In genomic region chr1:18907914-18908845, GRCh38 we compare ENCODE assay signal across 1 cellular context.
A peak's percentile ranks its signal among the peaks of the same experiment; 100 is the strongest.
TF ChIP-seq lines count a peak whose summit lies in the region.

No MANE protein-coding gene starts in this region.

TF ChIP-seq in K562, 482 proteins besides CTCF, POLR2A, EP300 and RAD21 (continued from another document):
- TF ChIP-seq VEZF1 (CRISPR knock-in tag; IDR thresholded peaks at IDR 0.05) (peak; percentile 76; the same call in 1 of the 2 replicates), YY1 (IDR thresholded peaks at IDR 0.05; ENCODE audit: borderline replicate concordance in 1 of 3, control insufficient read depth in 1 of 3, extremely low read depth in 1 of 3, insufficient read depth in 3 of 3, insufficient read length in 1 of 3, insufficient replicate concordance in 2 of 3, low read depth in 1 of 3, low read length in 2 of 3) (no peak), IRF2 (CRISPR knock-in tag; IDR thresholded peaks at IDR 0.05) (no peak), MEF2D (tag; conservative IDR thresholded peaks at IDR 0.05; ENCODE audit: low read depth) (no peak), OTX1 (CRISPR knock-in tag; IDR thresholded peaks at IDR 0.05) (no peak), LARP7 (IDR thresholded peaks at IDR 0.05) (no peak), CBFA2T2 (conservative IDR thresholded peaks at IDR 0.05) (no peak), ARID1B (IDR thresholded peaks at IDR 0.05) (no peak), FOXJ2 (tag; IDR thresholded peaks at IDR 0.05) (no peak), HSF4 (CRISPR knock-in tag; IDR thresholded peaks at IDR 0.05; ENCODE audit: borderline replicate concordance) (no peak), ZNF395 (CRISPR knock-in tag; IDR thresholded peaks at IDR 0.05) (peak; percentile 69), PURB (CRISPR knock-in tag; IDR thresholded peaks at IDR 0.05; ENCODE audit: low read depth) (no peak), ZNF668 (CRISPR knock-in tag; IDR thresholded peaks at IDR 0.05) (no peak), NR4A1 (CRISPR knock-in tag; IDR thresholded peaks at IDR 0.05) (no peak), NR4A1 (tag; IDR thresholded peaks at IDR 0.05) (no peak), NR2C2 (CRISPR knock-in tag; IDR thresholded peaks at IDR 0.05) (no peak), NR2C2 (tag; IDR thresholded peaks at IDR 0.05) (0 out of 2 replicates have a peak, but pooled peaks have one; percentile 20), FOXK1 (CRISPR knock-in tag; IDR thresholded peaks at IDR 0.05; ENCODE audit: borderline replicate concordance) (0 out of 2 replicates have a peak, but pooled peaks have one; percentile 24), HES1 (IDR thresholded peaks at IDR 0.05; ENCODE audit: low read depth) (no peak), NELFE (IDR thresholded peaks at IDR 0.05; ENCODE audit: insufficient read depth, insufficient read length) (no peak)
- TF ChIP-seq, protein P1, sequence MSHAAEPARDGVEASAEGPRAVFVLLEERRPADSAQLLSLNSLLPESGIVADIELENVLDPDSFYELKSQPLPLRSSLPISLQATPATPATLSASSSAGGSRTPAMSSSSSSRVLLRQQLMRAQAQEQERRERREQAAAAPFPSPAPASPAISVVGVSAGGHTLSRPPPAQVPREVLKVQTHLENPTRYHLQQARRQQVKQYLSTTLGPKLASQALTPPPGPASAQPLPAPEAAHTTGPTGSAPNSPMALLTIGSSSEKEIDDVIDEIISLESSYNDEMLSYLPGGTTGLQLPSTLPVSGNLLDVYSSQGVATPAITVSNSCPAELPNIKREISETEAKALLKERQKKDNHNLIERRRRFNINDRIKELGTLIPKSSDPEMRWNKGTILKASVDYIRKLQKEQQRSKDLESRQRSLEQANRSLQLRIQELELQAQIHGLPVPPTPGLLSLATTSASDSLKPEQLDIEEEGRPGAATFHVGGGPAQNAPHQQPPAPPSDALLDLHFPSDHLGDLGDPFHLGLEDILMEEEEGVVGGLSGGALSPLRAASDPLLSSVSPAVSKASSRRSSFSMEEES (CRISPR knock-in tag; IDR thresholded peaks at IDR 0.05) = no peak
- TF ChIP-seq, protein P2, sequence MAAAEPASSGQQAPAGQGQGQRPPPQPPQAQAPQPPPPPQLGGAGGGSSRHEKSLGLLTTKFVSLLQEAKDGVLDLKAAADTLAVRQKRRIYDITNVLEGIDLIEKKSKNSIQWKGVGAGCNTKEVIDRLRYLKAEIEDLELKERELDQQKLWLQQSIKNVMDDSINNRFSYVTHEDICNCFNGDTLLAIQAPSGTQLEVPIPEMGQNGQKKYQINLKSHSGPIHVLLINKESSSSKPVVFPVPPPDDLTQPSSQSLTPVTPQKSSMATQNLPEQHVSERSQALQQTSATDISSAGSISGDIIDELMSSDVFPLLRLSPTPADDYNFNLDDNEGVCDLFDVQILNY (CRISPR knock-in tag; IDR thresholded peaks at IDR 0.05) = no peak
